8 cellular contexts compared by ENCODE assay signal in the genomic region with DNA sequence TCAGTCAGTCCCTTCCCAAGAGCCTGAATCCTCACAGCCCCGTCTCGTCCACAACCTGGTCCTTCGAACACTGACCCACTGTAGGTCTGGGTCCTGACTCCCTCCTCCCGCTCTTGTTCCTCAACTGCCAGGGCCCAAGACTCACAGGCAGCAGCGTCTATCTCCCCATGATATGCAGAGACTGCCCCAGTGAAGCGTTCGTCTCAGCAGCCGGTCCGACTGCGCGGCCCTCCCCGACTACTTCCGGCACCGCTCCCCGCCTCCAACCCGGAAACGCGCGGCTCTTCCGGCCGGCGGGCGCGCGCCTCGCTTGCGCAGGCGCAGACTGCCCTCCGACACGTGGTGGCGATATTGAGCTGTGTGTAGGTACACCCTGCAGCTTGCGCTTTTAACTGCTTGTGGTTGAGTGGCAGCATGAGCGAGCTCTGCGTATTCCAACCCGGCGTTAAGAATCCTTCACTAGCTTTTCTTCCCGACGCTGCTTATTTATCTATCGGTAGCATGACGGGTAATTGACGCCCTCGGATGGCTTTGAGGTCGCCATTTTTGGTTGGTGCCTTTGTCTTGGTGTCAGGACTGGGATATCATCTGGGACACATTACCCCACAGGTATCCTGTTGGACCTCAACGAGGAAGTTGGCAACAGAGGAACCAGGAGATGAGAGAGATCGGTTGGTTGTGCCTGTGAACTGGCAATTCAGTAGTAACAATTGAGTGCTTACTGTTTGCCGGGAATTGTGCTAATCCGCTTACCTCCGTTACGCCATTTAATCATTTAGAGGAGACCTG. TPM values are rescaled to one million over a fixed set of nuclear protein-coding genes. Genes with fewer than 3 reads are reported as not detected.
DNase-seq lines count a peak whose midpoint lies in the region; ATAC-seq and TF ChIP-seq lines count a peak whose summit lies in the region.

A gene with protein sequence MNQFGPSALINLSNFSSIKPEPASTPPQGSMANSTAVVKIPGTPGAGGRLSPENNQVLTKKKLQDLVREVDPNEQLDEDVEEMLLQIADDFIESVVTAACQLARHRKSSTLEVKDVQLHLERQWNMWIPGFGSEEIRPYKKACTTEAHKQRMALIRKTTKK (minus strand): TSS at position 221 of the 789 bp plus-strand sequence. CDS start 20,986 bp downstream, outside the sequence.

- peak within 1 kb of the TSS; percentile 99 for H3K4me3 Mint-ChIP-seq in T-helper 1 cell treated with Interleukin-12 subunit alpha and Interleukin-12 subunit beta and Interleukin-4 antibody, amounts not matched to agents 30 μg/mL and 1 μg/mL, for 36 hours

- DNase-seq in GM13977 (ENCODE audit: low spot score), result peak; percentile 89
- peak; percentile 76 for DNase-seq in NCI-H1694 (lab: John Stamatoyannopoulos, UW)
- DNase-seq in amygdala (lab: John Stamatoyannopoulos, UW), result peak; percentile 67 to 97 (median 88)
- peak; percentile 92 for DNase-seq in right atrium auricular region (ENCODE audit: low spot score)
- DNase-seq in putamen (ENCODE audit: low spot score), result peak; percentile 96
- DNase-seq in vagina (ENCODE audit: extremely low spot score in 2 of 2), result peak; percentile 97

- peak in 1 of 2 donors; percentile 84 for TF ChIP-seq POLR2A in vagina (IDR thresholded peaks at IDR 0.05)

- peaks cover 6% of the 10 kb centered on the region for H3K36me3 Mint-ChIP-seq in T-helper 1 cell treated with Interleukin-12 subunit alpha and Interleukin-12 subunit beta and Interleukin-4 antibody, amounts not matched to agents 30 μg/mL and 1 μg/mL, for 36 hours (ENCODE audit: low read depth)

- peaks cover 41% of the 10 kb centered on the region for H3K4me1 Mint-ChIP-seq in T-helper 1 cell treated with Interleukin-12 subunit alpha and Interleukin-12 subunit beta and Interleukin-4 antibody, amounts not matched to agents 30 μg/mL and 1 μg/mL, for 36 hours (ENCODE audit: low read depth)

- in situ Hi-C loops in GM13977 (cut with MboI; ENCODE audit: low pct_unique_long_range_greater_than_20kb, low sequenced_read_pairs, unreplicated experiment), result loop anchor here (10.0 kb wide), 1 partner anchor 232 kb away; no protein-coding TSS in a partner anchor

- no peaks in the 10 kb centered on the region for H3K9me3 ChIP-seq in right atrium auricular region
- H3K9me3 ChIP-seq in vagina, result no peaks in the 10 kb centered on the region

- no peaks in the 10 kb centered on the region for H3K27me3 Mint-ChIP-seq in T-helper 1 cell treated with Interleukin-12 subunit alpha and Interleukin-12 subunit beta and Interleukin-4 antibody, amounts not matched to agents 30 μg/mL and 1 μg/mL, for 36 hours (ENCODE audit: low read depth)

- peaks cover 0 to 39% of the 10 kb centered on the region in 2 donors for H3K4me1 ChIP-seq in right atrium auricular region
- peaks cover 53% of the 10 kb centered on the region for H3K4me1 ChIP-seq in vagina

- intact Hi-C loops in vagina (cut with DNase I), result loop anchor here (10.0 kb wide), 2 partner anchors 92 to 232 kb away; a partner anchor contains a TSS

- H3K9me3 Mint-ChIP-seq in T-helper 1 cell treated with Interleukin-12 subunit alpha and Interleukin-12 subunit beta and Interleukin-4 antibody, amounts not matched to agents 30 μg/mL and 1 μg/mL, for 36 hours, result no peaks in the 10 kb centered on the region

- ATAC-seq in HG02884 (IDR thresholded peaks at IDR 0.05; ENCODE audit: unreplicated experiment), result peak; percentile 70

- peak within 1 kb of the TSS; percentile 90 to 95 for H3K27ac ChIP-seq in right atrium auricular region
- H3K27ac ChIP-seq in vagina, result peak within 1 kb of the TSS; percentile 90

- H3K36me3 ChIP-seq in right atrium auricular region, result no peaks in the 10 kb centered on the region
- H3K36me3 ChIP-seq in vagina, result no peaks in the 10 kb centered on the region

- H3K27ac Mint-ChIP-seq in T-helper 1 cell treated with Interleukin-12 subunit alpha and Interleukin-12 subunit beta and Interleukin-4 antibody, amounts not matched to agents 30 μg/mL and 1 μg/mL, for 36 hours, result peak within 1 kb of the TSS; percentile 98

- H3K27me3 ChIP-seq in right atrium auricular region, result no peaks in the 10 kb centered on the region
- H3K27me3 ChIP-seq in vagina, result no peaks in the 10 kb centered on the region

- H3K4me3 ChIP-seq in right atrium auricular region, result peak within 1 kb of the TSS; percentile 82 to 87
- peak within 1 kb of the TSS; percentile 92 for H3K4me3 ChIP-seq in vagina

- TF ChIP-seq CTCF in GM13977 (IDR thresholded peaks at IDR 0.05; ENCODE audit: extremely low read depth, insufficient read depth, missing control alignments) (peak; percentile 56), right atrium auricular region (IDR thresholded peaks at IDR 0.05) (peak in 1 of 2 donors; percentile 67), vagina (IDR thresholded peaks at IDR 0.05) (peak in 2 of 3 experiments; percentile 39 to 44)

RNA-seq across cellular contexts. Expression of the gene that starts here (rescaled TPM):
- 10 to 100 TPM; 22.1 to 28.9 TPM for total RNA-seq in right atrium auricular region
- 14.2 TPM for total RNA-seq in vagina

Comparison
In these comparisons a context has a peak if more than half of its experiments do, and no peak if none do; other contexts are left out.
1. Peak in every context shown above with its lines: DNase-seq, ATAC-seq, H3K4me3 ChIP-seq and H3K27ac ChIP-seq.